In genomic region chr9:10232352-10232930, GRCh38 we compare ENCODE assay signal across 18 cellular contexts.
DNase-seq lines count a peak whose midpoint lies in the region; ATAC-seq, FAIRE-seq and TF ChIP-seq lines count a peak whose summit lies in the region.
"Had no signal": no experiment of that assay in that cellular context is flagged by ENCODE, and none has a peak within 500 bp of the region (broad histone marks: within the 10 kb centered on the region; RNA-seq: fewer than 3 reads in every experiment).

No MANE protein-coding gene starts in this region.

- no peaks in the 10 kb centered on the region for H3K9me3 ChIP-seq in MM.1S (replicated peaks; ENCODE audit: insufficient read depth, low read length)
- H3K9me3 ChIP-seq in adipocyte (ENCODE audit: control insufficient read depth, low read length), result no peaks in the 10 kb centered on the region
- no peaks in the 10 kb centered on the region for H3K9me3 ChIP-seq in T-helper 17 cell (ENCODE audit: control insufficient read depth, low read length, poor library complexity, severe bottlenecking)
- H3K9me3 ChIP-seq: SJCRH30 had no signal

- H3K27me3 Mint-ChIP-seq in T-helper 17 cell, result no peaks in the 10 kb centered on the region
- H3K27me3 Mint-ChIP-seq: activated CD4-positive, alpha-beta T cell treated with anti-CD3 and anti-CD28 coated beads, Interleukin-2, amount 10 ng/mL, durations not matched to agents 24 days and 14 days; activated naive CD4-positive, alpha-beta T cell treated with anti-CD3 and anti-CD28 coated beads, Interleukin-2, amount 10 ng/mL, durations not matched to agents 7 days and 5 days had no signal

- H3K4me1 ChIP-seq in MM.1S (ENCODE audit: low read length) (0 out of 2 replicates have a peak, but pooled peaks cover 5% of the 10 kb centered on the region), adipocyte (ENCODE audit: control insufficient read depth, insufficient read depth, low read length) (no peaks in the 10 kb centered on the region)
- H3K4me1 ChIP-seq: SJCRH30 had no signal

- H2AFZ ChIP-seq in MM.1S (ENCODE audit: low read length), result no peak overlapping the region

- H3K9me2 ChIP-seq in MM.1S (replicated peaks; ENCODE audit: insufficient read depth, low read length), result no peaks in the 10 kb centered on the region

- TF ChIP-seq CTCF in 22Rv1 (IDR thresholded peaks at IDR 0.05), result peak; percentile 67
- peak; percentile 21 for TF ChIP-seq CTCF in MM.1S (IDR thresholded peaks at IDR 0.05; ENCODE audit: low read length)

- H3K27ac Mint-ChIP-seq in T-helper 17 cell, result no peak overlapping the region
- H3K27ac Mint-ChIP-seq: activated CD4-positive, alpha-beta T cell treated with anti-CD3 and anti-CD28 coated beads, Interleukin-2, amount 10 ng/mL, durations not matched to agents 24 days and 14 days; activated naive CD4-positive, alpha-beta T cell treated with anti-CD3 and anti-CD28 coated beads, Interleukin-2, amount 10 ng/mL, durations not matched to agents 7 days and 5 days; immature natural killer cell had no signal

- H3K36me3 Mint-ChIP-seq in T-helper 17 cell (ENCODE audit: low read depth), result no peaks in the 10 kb centered on the region
- H3K36me3 Mint-ChIP-seq: activated naive CD4-positive, alpha-beta T cell treated with anti-CD3 and anti-CD28 coated beads, Interleukin-2, amount 10 ng/mL, durations not matched to agents 7 days and 5 days; immature natural killer cell had no signal

- no peak for TF ChIP-seq POLR2A in GM18505 (IDR thresholded peaks at IDR 0.05; ENCODE audit: borderline replicate concordance, extremely low read depth, insufficient read depth, insufficient read length)

- ATAC-seq in T-helper 17 cell (no peak), GM18505 (IDR thresholded peaks at IDR 0.05; ENCODE audit: unreplicated experiment) (no peak)
- ATAC-seq: stimulated activated naive CD8-positive, alpha-beta T cell treated with anti-CD3 and anti-CD28 coated beads, Interleukin-15, Interleukin-2, amounts not matched to agents 100 U/mL and 50 U/mL, for 24 hours had no signal

- H3K4me3 ChIP-seq in MM.1S (ENCODE audit: low read length) (no peak overlapping the region), adipocyte (ENCODE audit: low read length) (no peak overlapping the region)
- H3K4me3 ChIP-seq: SJCRH30 had no signal

- no peaks in the 10 kb centered on the region for H3K79me2 ChIP-seq in MM.1S (ENCODE audit: low read length)

- H3K4me3 Mint-ChIP-seq in T-helper 17 cell, result no peak overlapping the region
- H3K4me3 Mint-ChIP-seq: activated CD4-positive, alpha-beta T cell treated with anti-CD3 and anti-CD28 coated beads, Interleukin-2, amount 10 ng/mL, durations not matched to agents 24 days and 14 days; activated naive CD4-positive, alpha-beta T cell treated with anti-CD3 and anti-CD28 coated beads, Interleukin-2, amount 10 ng/mL, durations not matched to agents 7 days and 5 days; immature natural killer cell had no signal

- H3K9ac ChIP-seq in MM.1S (ENCODE audit: low read length), result no peak overlapping the region
- no peak overlapping the region for H3K9ac ChIP-seq in adipocyte (ENCODE audit: low read length)

- H3K4me1 Mint-ChIP-seq in T-helper 17 cell, result no peaks in the 10 kb centered on the region
- H3K4me1 Mint-ChIP-seq: activated CD4-positive, alpha-beta T cell treated with anti-CD3 and anti-CD28 coated beads, Interleukin-2, amount 10 ng/mL, durations not matched to agents 24 days and 14 days; activated naive CD4-positive, alpha-beta T cell treated with anti-CD3 and anti-CD28 coated beads, Interleukin-2, amount 10 ng/mL, durations not matched to agents 7 days and 5 days; immature natural killer cell had no signal

- H3K27me3 ChIP-seq in MM.1S (replicated peaks; ENCODE audit: insufficient read depth, low read length) (no peaks in the 10 kb centered on the region), adipocyte (replicated peaks; ENCODE audit: control insufficient read depth, insufficient read depth, low read length) (no peaks in the 10 kb centered on the region)
- H3K27me3 ChIP-seq: SJCRH30 had no signal

- H3K27ac ChIP-seq in 22Rv1 (no peak overlapping the region), MM.1S (ENCODE audit: low read length) (no peak overlapping the region)
- H3K27ac ChIP-seq: SJCRH30 had no signal

- H4K20me1 ChIP-seq in MM.1S (ENCODE audit: insufficient read depth, low read length), result no peaks in the 10 kb centered on the region

- no peaks in the 10 kb centered on the region for H3K36me3 ChIP-seq in MM.1S (replicated peaks; ENCODE audit: insufficient read depth, low read length)
- no peaks in the 10 kb centered on the region for H3K36me3 ChIP-seq in adipocyte (ENCODE audit: control insufficient read depth, insufficient read depth, low read length, severe bottlenecking)
- H3K36me3 ChIP-seq: SJCRH30 had no signal

- H3F3A ChIP-seq in MM.1S (ENCODE audit: insufficient read depth, low read length), result no peaks in the 10 kb centered on the region

- H3K4me2 ChIP-seq in MM.1S (ENCODE audit: low read depth, low read length), result no peak overlapping the region

- no peak for DNase-seq in MM.1S
- peak; percentile 30 for DNase-seq in adipocyte (ENCODE audit: low read depth)
- peak; percentile 61 for DNase-seq in inferior parietal cortex (ENCODE audit: extremely low spot score)
- DNase-seq in frontal cortex (ENCODE audit: low spot score in 2 of 2), result no peak
- DNase-seq in kidney glomerular epithelial cell (lab: John Stamatoyannopoulos, UW), result no peak
- DNase-seq in T-helper 17 cell, result no peak
- DNase-seq: activated CD4-positive, alpha-beta T cell treated with anti-CD3 and anti-CD28 coated beads, Interleukin-2, amount 10 ng/mL, durations not matched to agents 24 days and 14 days; activated naive CD4-positive, alpha-beta T cell treated with anti-CD3 and anti-CD28 coated beads, Interleukin-2, amount 10 ng/mL, durations not matched to agents 7 days and 5 days; immature natural killer cell; NCI-H2171; occipital lobe; SJCRH30; stimulated activated CD4-positive, alpha-beta T cell treated with anti-CD3 and anti-CD28 coated beads, Interleukin-1b, Interleukin-23, amount 100 ng/mL, for 48 hours; stimulated activated naive CD8-positive, alpha-beta T cell treated with anti-CD3 and anti-CD28 coated beads, Interleukin-15, Interleukin-2, amounts not matched to agents 100 U/mL and 50 U/mL, for 24 hours had no signal

- FAIRE-seq in frontal cortex (lab: Jason Lieb, UNC), result no peak
- FAIRE-seq: endometrium, G401.6 had no signal

Comparison
In these comparisons a context has a peak if more than half of its experiments do, and no peak if none do; other contexts are left out.
1. DNase-seq: peak in adipocyte (single experiment) and inferior parietal cortex (single experiment); none in MM.1S (single experiment), frontal cortex (0 of 2), kidney glomerular epithelial cell (single experiment) and T-helper 17 cell (0 of 3).